In genomic region chr15:85063088-85063487, GRCh38 we compare ENCODE assay signal across 26 cellular contexts.
DNase-seq lines count a peak whose midpoint lies in the region; ATAC-seq and TF ChIP-seq lines count a peak whose summit lies in the region.
"Had no signal": no experiment of that assay in that cellular context is flagged by ENCODE, and none has a peak within 500 bp of the region (broad histone marks: within the 10 kb centered on the region; RNA-seq: fewer than 3 reads in every experiment).

No MANE protein-coding gene starts in this region.

- intact Hi-C loops in IMR-90 (cut with micrococcal nuclease), result no loop called here

- 0 out of 2 replicates have a peak overlapping the region, but pooled peaks have one; percentile 7 for H3K14ac ChIP-seq in IMR-90 (replicated peaks; ENCODE audit: low read depth, low read length)

- ATAC-seq in IMR-90 (ENCODE audit: low read depth) (peak; percentile 86), HG03175 (IDR thresholded peaks at IDR 0.05; ENCODE audit: unreplicated experiment) (no peak)
- ATAC-seq: HCT116, HepG2, K562 had no signal

- dilution Hi-C loops in IMR-90 (cut with HindIII; ENCODE audit: low sequenced_read_pairs, unreplicated experiment), result no loop called here

- H3K4me1 ChIP-seq in IMR-90 (ENCODE audit: control insufficient read depth, insufficient read depth, low read length), result peaks cover 9% of the 10 kb centered on the region

- no peak overlapping the region for H3K9ac ChIP-seq in IMR-90 (ENCODE audit: low read depth, low read length)

- peak overlapping the region; percentile 41 for H2BK5ac ChIP-seq in IMR-90 (ENCODE audit: low read depth, low read length, poor library complexity, severe bottlenecking)

- no peak overlapping the region for H2AFZ ChIP-seq in IMR-90 (replicated peaks; ENCODE audit: low read length, poor library complexity)

- H2BK120ac ChIP-seq in IMR-90 (ENCODE audit: low read depth, low read length), result no peak overlapping the region

- H3K36me3 ChIP-seq in IMR-90 (ENCODE audit: control insufficient read depth, insufficient read depth, low read length), result peaks cover 3% of the 10 kb centered on the region

- no peak overlapping the region for H2AK5ac ChIP-seq in IMR-90 (ENCODE audit: low read depth, low read length)

- no peak for TF ChIP-seq RAD21 in IMR-90 (IDR thresholded peaks at IDR 0.05; ENCODE audit: low read length)

- no peak overlapping the region for H2AK9ac ChIP-seq in IMR-90 (replicated peaks; ENCODE audit: low read depth, low read length, poor library complexity)

- H3K4me2 ChIP-seq in IMR-90 (ENCODE audit: low read depth, low read length), result peak overlapping the region; percentile 17

- H2BK15ac ChIP-seq in IMR-90 (ENCODE audit: low read depth, low read length), result no peak overlapping the region

- no peak overlapping the region for H3K4me3 ChIP-seq in IMR-90 (ENCODE audit: insufficient read depth, low read depth, low read length)
- H3K4me3 ChIP-seq in epithelial cell of esophagus (ENCODE audit: low read length), result no peak overlapping the region
- H3K4me3 ChIP-seq: K562, SJSA1 had no signal

- no peak overlapping the region for H4K5ac ChIP-seq in IMR-90 (ENCODE audit: low read depth, low read length)

- no peak overlapping the region for H3K56ac ChIP-seq in IMR-90 (ENCODE audit: extremely low read depth, insufficient read depth, low read length)

- H3K27ac ChIP-seq in IMR-90 (ENCODE audit: insufficient read depth, low read length) (peak overlapping the region; percentile 25; the same call in 1 of the 2 replicates), substantia nigra (ENCODE audit: low read depth, low read length, poor library complexity, severe bottlenecking) (peak overlapping the region; percentile 8)
- H3K27ac ChIP-seq: 22Rv1, SJSA1 had no signal

- H3K9me1 ChIP-seq in IMR-90 (ENCODE audit: insufficient read depth, low read length), result peaks cover 6% of the 10 kb centered on the region; the same call in 1 of the 2 replicates

- peak overlapping the region; percentile 12 for H3K27ac Mint-ChIP-seq in T-helper 2 cell treated with Interferon-gamma antibody and Interleukin-4, amounts not matched to agents 5 μg/mL and 100 μg/mL, for 36 hours

- H3K9me3 Mint-ChIP-seq in T-helper 2 cell treated with Interferon-gamma antibody and Interleukin-4, amounts not matched to agents 5 μg/mL and 100 μg/mL, for 36 hours, result peaks cover 27% of the 10 kb centered on the region

- no peak for TF ChIP-seq CTCF in IMR-90 (conservative IDR thresholded peaks at IDR 0.05; ENCODE audit: low read depth, low read length)
- TF ChIP-seq CTCF in epithelial cell of esophagus (IDR thresholded peaks at IDR 0.05; ENCODE audit: insufficient read depth, low read depth, low read length, missing control alignments), result no peak

- no TSS peak for BruUV-seq in IMR-90 (replicated peaks; lab: Mats Ljungman, UMichigan)

- H3K9me3 ChIP-seq in IMR-90 (ENCODE audit: control insufficient read depth, insufficient read depth, low read length), result peaks cover 2% of the 10 kb centered on the region; the same call in 1 of the 2 replicates
- H3K9me3 ChIP-seq: SJSA1 had no signal

- peak overlapping the region; percentile 26; the same call in 1 of the 2 replicates for H3K18ac ChIP-seq in IMR-90 (ENCODE audit: low read depth, low read length)

- no CpG with 5 or more reads among the region's 2 CpGs for WGBS in IMR-90 (ENCODE audit: extremely low coverage in 2 of 2, insufficient read length in 1 of 2), 2 experiments

- H3K4ac ChIP-seq in IMR-90 (ENCODE audit: low read depth, low read length), result no peak overlapping the region

- no peaks in the 10 kb centered on the region for H3K27me3 ChIP-seq in IMR-90 (ENCODE audit: control insufficient read depth, insufficient read depth, low read length)
- H3K27me3 ChIP-seq: SJSA1 had no signal

- H3K4me3 Mint-ChIP-seq in T-helper 2 cell treated with Interferon-gamma antibody and Interleukin-4, amounts not matched to agents 5 μg/mL and 100 μg/mL, for 36 hours, result no peak overlapping the region
- H3K4me3 Mint-ChIP-seq: CD8-positive, alpha-beta memory T cell had no signal

- peaks cover 9% of the 10 kb centered on the region for H3K36me3 Mint-ChIP-seq in T-helper 2 cell treated with Interferon-gamma antibody and Interleukin-4, amounts not matched to agents 5 μg/mL and 100 μg/mL, for 36 hours (ENCODE audit: low read depth)

- H4K8ac ChIP-seq in IMR-90 (ENCODE audit: low read depth in 2 of 2, low read length in 2 of 2), result no peak overlapping the region

- no peak overlapping the region for H3K23ac ChIP-seq in IMR-90 (ENCODE audit: low read depth, low read length)

- POLR2A ChIA-PET in IMR-90 (lab: Charles Lee; ENCODE audit: unreplicated experiment), result no interaction called here

- H4K91ac ChIP-seq in IMR-90 (ENCODE audit: insufficient read depth, low read depth, low read length), result no peak overlapping the region

- peaks cover 9% of the 10 kb centered on the region for H3K4me1 Mint-ChIP-seq in T-helper 2 cell treated with Interferon-gamma antibody and Interleukin-4, amounts not matched to agents 5 μg/mL and 100 μg/mL, for 36 hours (ENCODE audit: low read depth)

- CTCF ChIA-PET in IMR-90 (lab: Yijun Ruan, JAX), result interaction anchor here (1.2 kb wide), 1 partner anchor 19 kb away, joined by 3 read pairs; no protein-coding TSS in a partner anchor

- no peaks in the 10 kb centered on the region for H3K27me3 Mint-ChIP-seq in T-helper 2 cell treated with Interferon-gamma antibody and Interleukin-4, amounts not matched to agents 5 μg/mL and 100 μg/mL, for 36 hours (ENCODE audit: low read depth)

- no peak for DNase-seq in T-helper 2 cell treated with Interferon-gamma antibody and Interleukin-4, amounts not matched to agents 5 μg/mL and 100 μg/mL, for 36 hours (ENCODE audit: low spot score)
- DNase-seq in T-helper 2 cell (no peak), IMR-90 (peak; percentile 57), epithelial cell of esophagus (ENCODE audit: low read depth) (peak; percentile 16), substantia nigra (lab: John Stamatoyannopoulos, UW) (no peak), NCI-H774 (lab: John Stamatoyannopoulos, UW) (no peak), OCI-M2 (lab: John Stamatoyannopoulos, UW; ENCODE audit: unreplicated experiment) (no peak)
- DNase-seq: ACHN; C1 segment of cervical spinal cord; CD8-positive, alpha-beta memory T cell; DMS153; DND-41; Kasumi-1; NCI-H1092 treated with DMSO at 0.1 percent for 48 hours; NCI-H1436 treated with DMSO at 0.1 percent for 48 hours; NCI-H187 treated with DMSO at 0.1 percent for 48 hours; NCI-H524 treated with DMSO at 0.1 percent for 48 hours; NCI-H82; Right ventricle myocardium superior; RPMI8226 had no signal

- H4K20me1 ChIP-seq in IMR-90 (ENCODE audit: insufficient read depth, low read length), result peaks cover 9% of the 10 kb centered on the region; the same call in 1 of the 2 replicates

- no peak for TF ChIP-seq POLR2A in IMR-90 (IDR thresholded peaks at IDR 0.05; ENCODE audit: low read depth, low read length)

- H3K79me1 ChIP-seq in IMR-90 (ENCODE audit: low read depth in 1 of 2, low read length in 2 of 2), result peaks cover 15 to 46% of the 10 kb centered on the region in 2 experiments

- in situ Hi-C loops in IMR-90 (cut with MboI; ENCODE audit: low sequenced_read_pairs), result no loop called here

- H2BK20ac ChIP-seq in IMR-90 (ENCODE audit: low read depth, low read length), result no peak overlapping the region

TF ChIP-seq in IMR-90, 13 proteins besides CTCF, POLR2A, EP300 and RAD21:
- TF ChIP-seq RFX5 (IDR thresholded peaks at IDR 0.05; ENCODE audit: low read depth, low read length) (peak; percentile 21; the same call in 1 of the 2 replicates), BHLHE40 (IDR thresholded peaks at IDR 0.05; ENCODE audit: low read depth, low read length) (no peak), NFE2L2 (IDR thresholded peaks at IDR 0.05; ENCODE audit: low read depth, low read length) (no peak)

Comparison
In these comparisons a context has a peak if more than half of its experiments do, and no peak if none do; other contexts are left out.
1. DNase-seq: peak in IMR-90 (single experiment) and epithelial cell of esophagus (single experiment); none in T-helper 2 cell treated with Interferon-gamma antibody and Interleukin-4, amounts not matched to agents 5 μg/mL and 100 μg/mL, for 36 hours (single experiment), T-helper 2 cell (0 of 5), substantia nigra (0 of 49), NCI-H774 (single experiment) and OCI-M2 (single experiment).